Comparison of ENCODE assay signal across 8 cellular contexts in genomic region chr22:30694171-30694637, GRCh38. TPM values are rescaled to one million over a fixed set of nuclear protein-coding genes. Genes with fewer than 3 reads are reported as not detected.
DNase-seq lines count a peak whose midpoint lies in the region; ATAC-seq, FAIRE-seq and TF ChIP-seq lines count a peak whose summit lies in the region.

No MANE protein-coding gene starts in this region.

- WGBS in IMR-90 (ENCODE audit: extremely low coverage in 2 of 2, insufficient read length in 1 of 2), 2 experiments, result 2% methylated on average over 7 of the region's 38 CpGs; no CpG with 5 or more reads in 1 of the 2 experiments

- TF ChIP-seq CTCF in IMR-90 (conservative IDR thresholded peaks at IDR 0.05; ENCODE audit: low read depth, low read length) (no peak), astrocyte (IDR thresholded peaks at IDR 0.05; ENCODE audit: insufficient read depth, low read depth, low read length) (no peak), retinal pigment epithelial cell (conservative IDR thresholded peaks at IDR 0.05; ENCODE audit: low read depth, low read length) (no peak)

- no peak overlapping the region for H2BK20ac ChIP-seq in IMR-90 (ENCODE audit: low read depth, low read length)

- H2BK5ac ChIP-seq in IMR-90 (ENCODE audit: low read depth, low read length, poor library complexity, severe bottlenecking), result no peak overlapping the region

- peaks cover 3% of the 10 kb centered on the region; the same call in 1 of the 2 replicates for H3K4me1 ChIP-seq in IMR-90 (ENCODE audit: control insufficient read depth, insufficient read depth, low read length)
- peaks cover 6% of the 10 kb centered on the region for H3K4me1 ChIP-seq in astrocyte (ENCODE audit: insufficient read depth, low read length)

- intact Hi-C loops in IMR-90 (cut with micrococcal nuclease), result no loop called here

- H4K8ac ChIP-seq in IMR-90 (ENCODE audit: low read depth in 2 of 2, low read length in 2 of 2), result peak overlapping the region in 1 of 2 experiments; percentile 7; a peak in 1 of 4 replicates

- no peak overlapping the region for H3K23ac ChIP-seq in IMR-90 (ENCODE audit: low read depth, low read length)

- FAIRE-seq in astrocyte (lab: Jason Lieb, UNC), result no peak

- peak overlapping the region; percentile 2; the same call in 1 of the 2 replicates for H3K27ac ChIP-seq in IMR-90 (ENCODE audit: insufficient read depth, low read length)
- no peak overlapping the region for H3K27ac ChIP-seq in astrocyte (ENCODE audit: low read depth, low read length)

- POLR2A ChIA-PET in IMR-90 (lab: Charles Lee; ENCODE audit: unreplicated experiment), result no interaction called here

- H3K9me3 ChIP-seq in IMR-90 (ENCODE audit: control insufficient read depth, insufficient read depth, low read length) (no peaks in the 10 kb centered on the region), astrocyte (ENCODE audit: insufficient read depth, low read depth, low read length) (no peaks in the 10 kb centered on the region)

- TF ChIP-seq POLR2A in IMR-90 (IDR thresholded peaks at IDR 0.05; ENCODE audit: low read depth, low read length), result no peak

- H3K36me3 Mint-ChIP-seq in T-helper 1 cell treated with Interleukin-12 subunit alpha and Interleukin-12 subunit beta and Interleukin-4 antibody, amounts not matched to agents 30 μg/mL and 1 μg/mL, for 36 hours (ENCODE audit: low read depth), result no peaks in the 10 kb centered on the region
- H3K36me3 Mint-ChIP-seq in astrocyte (ENCODE audit: low read depth, unreplicated experiment), result no peaks in the 10 kb centered on the region

- H4K20me1 ChIP-seq in IMR-90 (ENCODE audit: insufficient read depth, low read length) (no peaks in the 10 kb centered on the region), astrocyte (ENCODE audit: insufficient read depth, low read length) (no peaks in the 10 kb centered on the region)

- in situ Hi-C loops in IMR-90 (cut with MboI; ENCODE audit: low sequenced_read_pairs), result no loop called here

- H3K14ac ChIP-seq in IMR-90 (replicated peaks; ENCODE audit: low read depth, low read length), result no peak overlapping the region

- H3K36me3 ChIP-seq in IMR-90 (ENCODE audit: control insufficient read depth, insufficient read depth, low read length), result no peaks in the 10 kb centered on the region
- H3K36me3 ChIP-seq in astrocyte (ENCODE audit: insufficient read depth, low read length), result no peaks in the 10 kb centered on the region

- H3K9ac ChIP-seq in IMR-90 (ENCODE audit: low read depth, low read length) (peak overlapping the region; percentile 53), astrocyte (ENCODE audit: low read length) (peak overlapping the region; percentile 62)

- no peak overlapping the region for H4K5ac ChIP-seq in IMR-90 (ENCODE audit: low read depth, low read length)

- peak overlapping the region; percentile 87 for H3K4me3 Mint-ChIP-seq in T-helper 1 cell treated with Interleukin-12 subunit alpha and Interleukin-12 subunit beta and Interleukin-4 antibody, amounts not matched to agents 30 μg/mL and 1 μg/mL, for 36 hours
- peak overlapping the region; percentile 85 for H3K4me3 Mint-ChIP-seq in astrocyte (ENCODE audit: unreplicated experiment)

- peaks cover 16% of the 10 kb centered on the region for H3K27me3 Mint-ChIP-seq in T-helper 1 cell treated with Interleukin-12 subunit alpha and Interleukin-12 subunit beta and Interleukin-4 antibody, amounts not matched to agents 30 μg/mL and 1 μg/mL, for 36 hours (ENCODE audit: low read depth)
- peaks cover 34% of the 10 kb centered on the region for H3K27me3 Mint-ChIP-seq in astrocyte (ENCODE audit: low read depth, unreplicated experiment)

- H2BK120ac ChIP-seq in IMR-90 (ENCODE audit: low read depth, low read length), result no peak overlapping the region

- H3K4me1 Mint-ChIP-seq in T-helper 1 cell treated with Interleukin-12 subunit alpha and Interleukin-12 subunit beta and Interleukin-4 antibody, amounts not matched to agents 30 μg/mL and 1 μg/mL, for 36 hours (ENCODE audit: low read depth), result peaks cover 11% of the 10 kb centered on the region
- H3K4me1 Mint-ChIP-seq in astrocyte (ENCODE audit: low read depth, unreplicated experiment), result no peaks in the 10 kb centered on the region

- CTCF ChIA-PET in IMR-90 (lab: Yijun Ruan, JAX), result interaction anchor here (1.5 to 1.6 kb wide), 2 partner anchors 9 to 59 kb away, joined by 3 to 10 read pairs; partner anchors contain the start of gene SLC35E4

- H3K4me3 ChIP-seq in IMR-90 (ENCODE audit: insufficient read depth, low read depth, low read length), result peak overlapping the region; percentile 61
- peak overlapping the region; percentile 55 for H3K4me3 ChIP-seq in astrocyte (ENCODE audit: insufficient read depth, low read depth, low read length)
- peak overlapping the region; percentile 64 for H3K4me3 ChIP-seq in retinal pigment epithelial cell (ENCODE audit: low read length)

- peak overlapping the region; percentile 82 for H2AK9ac ChIP-seq in IMR-90 (replicated peaks; ENCODE audit: low read depth, low read length, poor library complexity)

- BruUV-seq in IMR-90 (replicated peaks; lab: Mats Ljungman, UMichigan), result no TSS peak

- H4K91ac ChIP-seq in IMR-90 (ENCODE audit: insufficient read depth, low read depth, low read length), result no peak overlapping the region

- H2AFZ ChIP-seq in IMR-90 (replicated peaks; ENCODE audit: low read length, poor library complexity) (peak overlapping the region; percentile 99), astrocyte (ENCODE audit: low read depth, low read length) (peak overlapping the region; percentile 81)

- 0 out of 2 replicates have a peak, but pooled peaks cover 2% of the 10 kb centered on the region for H3K9me1 ChIP-seq in IMR-90 (ENCODE audit: insufficient read depth, low read length)

- H3K27me3 ChIP-seq in IMR-90 (ENCODE audit: control insufficient read depth, insufficient read depth, low read length) (no peaks in the 10 kb centered on the region; the same call in 1 of the 2 replicates), astrocyte (ENCODE audit: insufficient read depth, low read length) (no peaks in the 10 kb centered on the region)

- peak overlapping the region; percentile 87 for H3K27ac Mint-ChIP-seq in T-helper 1 cell treated with Interleukin-12 subunit alpha and Interleukin-12 subunit beta and Interleukin-4 antibody, amounts not matched to agents 30 μg/mL and 1 μg/mL, for 36 hours
- peak overlapping the region; percentile 18 for H3K27ac Mint-ChIP-seq in astrocyte (ENCODE audit: unreplicated experiment)

- H2AK5ac ChIP-seq in IMR-90 (ENCODE audit: low read depth, low read length), result no peak overlapping the region

- no peaks in the 10 kb centered on the region; a peak in 1 of 4 replicates for H3K79me1 ChIP-seq in IMR-90 (ENCODE audit: low read depth in 1 of 2, low read length in 2 of 2)

- H3K4ac ChIP-seq in IMR-90 (ENCODE audit: low read depth, low read length), result peak overlapping the region; percentile 74; the same call in 1 of the 2 replicates

- no peak for TF ChIP-seq RAD21 in IMR-90 (IDR thresholded peaks at IDR 0.05; ENCODE audit: low read length)

- ATAC-seq in IMR-90 (ENCODE audit: low read depth) (peak; percentile 65), HG02885 (IDR thresholded peaks at IDR 0.05; ENCODE audit: poor library complexity, unreplicated experiment) (no peak)

- H3K56ac ChIP-seq in IMR-90 (ENCODE audit: extremely low read depth, insufficient read depth, low read length), result no peak overlapping the region

- peak overlapping the region; percentile 84 for H3K4me2 ChIP-seq in IMR-90 (ENCODE audit: low read depth, low read length)
- peak overlapping the region; percentile 94 for H3K4me2 ChIP-seq in astrocyte (ENCODE audit: low read length)

- H3K79me2 ChIP-seq in astrocyte (ENCODE audit: insufficient read depth, low read length), result no peaks in the 10 kb centered on the region

- DNase-seq in COLO668 (lab: John Stamatoyannopoulos, UW; ENCODE audit: unreplicated experiment) (peak; percentile 83), IMR-90 (peak; percentile 35), astrocyte (ENCODE audit: low read depth) (no peak), hypothalamus (lab: John Stamatoyannopoulos, UW) (peak in 44 of 51 donors; percentile 15 to 76 (median 51)), retinal pigment epithelial cell (ENCODE audit: low read depth) (peak; percentile 18), SIG-M5 treated with dmso at 0.1 percent for 504 hours (lab: John Stamatoyannopoulos, UW; ENCODE audit: unreplicated experiment) (no peak)

- H2BK15ac ChIP-seq in IMR-90 (ENCODE audit: low read depth, low read length), result no peak overlapping the region

- H3K18ac ChIP-seq in IMR-90 (ENCODE audit: low read depth, low read length), result no peak overlapping the region

- H3K9me3 Mint-ChIP-seq in T-helper 1 cell treated with Interleukin-12 subunit alpha and Interleukin-12 subunit beta and Interleukin-4 antibody, amounts not matched to agents 30 μg/mL and 1 μg/mL, for 36 hours, result no peaks in the 10 kb centered on the region
- no peaks in the 10 kb centered on the region for H3K9me3 Mint-ChIP-seq in astrocyte (ENCODE audit: unreplicated experiment)

- dilution Hi-C loops in IMR-90 (cut with HindIII; ENCODE audit: low sequenced_read_pairs, unreplicated experiment), result no loop called here

TF ChIP-seq in IMR-90, 13 proteins besides CTCF, POLR2A, EP300 and RAD21 (continues in another document):
- TF ChIP-seq, protein P1, sequence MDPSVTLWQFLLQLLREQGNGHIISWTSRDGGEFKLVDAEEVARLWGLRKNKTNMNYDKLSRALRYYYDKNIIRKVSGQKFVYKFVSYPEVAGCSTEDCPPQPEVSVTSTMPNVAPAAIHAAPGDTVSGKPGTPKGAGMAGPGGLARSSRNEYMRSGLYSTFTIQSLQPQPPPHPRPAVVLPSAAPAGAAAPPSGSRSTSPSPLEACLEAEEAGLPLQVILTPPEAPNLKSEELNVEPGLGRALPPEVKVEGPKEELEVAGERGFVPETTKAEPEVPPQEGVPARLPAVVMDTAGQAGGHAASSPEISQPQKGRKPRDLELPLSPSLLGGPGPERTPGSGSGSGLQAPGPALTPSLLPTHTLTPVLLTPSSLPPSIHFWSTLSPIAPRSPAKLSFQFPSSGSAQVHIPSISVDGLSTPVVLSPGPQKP (IDR thresholded peaks at IDR 0.05; ENCODE audit: borderline replicate concordance, low read depth, low read length), result no peak
- TF ChIP-seq RCOR1 (IDR thresholded peaks at IDR 0.05; ENCODE audit: insufficient replicate concordance, low read length) (no peak), FOS (IDR thresholded peaks at IDR 0.05; ENCODE audit: low read depth, low read length) (no peak)

RNA-seq across cellular contexts. Expression of gene OSBP2, which starts 0.5 kb away (rescaled TPM):
- 1.7 and 2.2 TPM in 2 replicates for total RNA-seq in IMR-90 (2012; rRNA removed)
- polyA plus RNA-seq in IMR-90 (2012; rRNA removed), result 1.8 and 2.2 TPM in 2 replicates
- 1.5 and 2.2 TPM in 2 replicates for polyA plus RNA-seq in IMR-90 (2012; cell fraction: cytosol; rRNA removed)
- polyA plus RNA-seq in IMR-90 (2012; cell fraction: nucleus; rRNA removed; ENCODE audit: low replicate concordance), result 3.1 and 3.8 TPM in 2 replicates
- total RNA-seq in astrocyte, result 0.48 and 0.89 TPM in 2 replicates

RNA-seq across cellular contexts. Expression of gene DUSP18, which starts 26.5 kb away (rescaled TPM):
- total RNA-seq in IMR-90 (2012; rRNA removed) (12.2 and 14.9 TPM in 2 replicates), astrocyte (8.6 and 10.2 TPM in 2 replicates)
- 14.3 and 14.9 TPM in 2 replicates for polyA plus RNA-seq in IMR-90 (2012; rRNA removed)
- polyA plus RNA-seq in IMR-90 (2012; cell fraction: cytosol; rRNA removed), result 8.3 and 15.5 TPM in 2 replicates
- polyA plus RNA-seq in IMR-90 (2012; cell fraction: nucleus; rRNA removed; ENCODE audit: low replicate concordance), result 12.1 and 17.7 TPM in 2 replicates

RNA-seq across cellular contexts. Expression of gene SLC35E4, which starts 58.6 kb away (rescaled TPM):
- total RNA-seq in IMR-90 (2012; rRNA removed) (6.8 and 6.9 TPM in 2 replicates), astrocyte (3.2 and 4.2 TPM in 2 replicates)
- polyA plus RNA-seq in IMR-90 (2012; rRNA removed), result 5.7 and 7.8 TPM in 2 replicates
- polyA plus RNA-seq in IMR-90 (2012; cell fraction: cytosol; rRNA removed), result 4.7 and 9.9 TPM in 2 replicates
- polyA plus RNA-seq in IMR-90 (2012; cell fraction: nucleus; rRNA removed; ENCODE audit: low replicate concordance), result 2.5 and 5.2 TPM in 2 replicates

Comparison
In these comparisons a context has a peak if more than half of its experiments do, and no peak if none do; other contexts are left out.
1. DNase-seq: peak in COLO668 (single experiment), IMR-90 (single experiment), hypothalamus (44 of 51) and retinal pigment epithelial cell (single experiment); none in astrocyte (single experiment) and SIG-M5 treated with dmso at 0.1 percent for 504 hours (single experiment).
2. Peak in every context shown above with its lines, with median percentiles within 50 percentile points of each other: H3K4me3 ChIP-seq.